Comparison of ENCODE assay signal across 5 cellular contexts in the genomic region with DNA sequence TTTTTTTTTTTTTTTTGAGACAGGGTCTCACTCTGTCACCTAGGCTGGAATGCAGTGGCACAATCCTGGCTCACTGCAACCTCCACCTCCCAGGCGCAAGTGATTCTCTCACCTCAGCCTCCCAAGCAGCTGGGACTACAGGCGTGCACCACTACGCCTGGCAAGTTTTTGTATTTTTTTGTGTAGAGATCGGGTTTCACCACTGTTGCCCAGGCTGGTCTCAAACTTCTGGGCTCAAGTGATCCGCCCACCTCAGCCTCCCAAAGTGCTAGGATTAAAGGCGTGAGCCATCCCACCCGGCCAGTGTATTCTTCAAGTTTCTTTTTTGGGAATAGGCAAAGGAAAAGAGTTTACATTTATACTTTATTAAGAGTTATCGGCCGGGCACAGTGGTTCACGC. TPM values are rescaled to one million over a fixed set of nuclear protein-coding genes. Genes with fewer than 3 reads are reported as not detected.
"Had no signal": no experiment of that assay in that cellular context is flagged by ENCODE, and none has a peak within 500 bp of the region (broad histone marks: within the 10 kb centered on the region; RNA-seq: fewer than 3 reads in every experiment).

No MANE protein-coding gene starts in this region.

RNA-seq across cellular contexts. Expression of a gene that starts 50.0 kb away (rescaled TPM):
- total RNA-seq: lung microvascular endothelial cell; myocyte; naive thymus-derived CD8-positive, alpha-beta T cell had no signal
- polyA plus RNA-seq: keratinocyte, mammary epithelial cell had no signal
